2 cellular contexts compared by ENCODE assay signal in genomic region chr2:139805378-139805777, GRCh38.
TF ChIP-seq lines count a peak whose summit lies in the region.

No MANE protein-coding gene starts in this region.

TF ChIP-seq in H1, 55 proteins besides CTCF, POLR2A, EP300 and RAD21 (continued from another document):
- no peak for TF ChIP-seq CHD7 (IDR thresholded peaks at IDR 0.05; ENCODE audit: insufficient replicate concordance, low read length)
- TF ChIP-seq POU5F1 (IDR thresholded peaks at IDR 0.05; ENCODE audit: low read depth, low read length) = no peak
- no peak for TF ChIP-seq ATF3 (IDR thresholded peaks at IDR 0.05; ENCODE audit: insufficient read depth, low read depth, low read length)
- TF ChIP-seq BRCA1 (IDR thresholded peaks at IDR 0.05; ENCODE audit: low read depth, low read length) = no peak
- TF ChIP-seq SIX5 (IDR thresholded peaks at IDR 0.05; ENCODE audit: low read depth, low read length) = no peak
- TF ChIP-seq CBX8 (IDR thresholded peaks at IDR 0.05; ENCODE audit: borderline replicate concordance, low read depth, low read length) = no peak
- TF ChIP-seq TAF7 (optimal IDR thresholded peaks at IDR 0.05; ENCODE audit: borderline replicate concordance, low read depth, low read length) = no peak

TF ChIP-seq in WTC11, 78 proteins besides CTCF, POLR2A, EP300 and RAD21 (continued from another document):
- TF ChIP-seq ZNF512 (CRISPR knock-in tag; IDR thresholded peaks at IDR 0.05; ENCODE audit: borderline replicate concordance) = no peak
- no peak for TF ChIP-seq ATF2 (CRISPR knock-in tag; IDR thresholded peaks at IDR 0.05; ENCODE audit: borderline replicate concordance, low read depth)
- no peak for TF ChIP-seq CREM (CRISPR knock-in tag; IDR thresholded peaks at IDR 0.05)
- no peak for TF ChIP-seq RELA (CRISPR knock-in tag; IDR thresholded peaks at IDR 0.05; ENCODE audit: borderline replicate concordance)
- TF ChIP-seq GTF2I (CRISPR knock-in tag; conservative IDR thresholded peaks at IDR 0.05) = no peak
- no peak for TF ChIP-seq ZNF232 (CRISPR knock-in tag; IDR thresholded peaks at IDR 0.05)
- TF ChIP-seq ESRRA (CRISPR knock-in tag; IDR thresholded peaks at IDR 0.05; ENCODE audit: borderline replicate concordance) = no peak
- TF ChIP-seq AR (CRISPR knock-in tag; IDR thresholded peaks at IDR 0.05) = no peak
- TF ChIP-seq NR3C1 (CRISPR knock-in tag; conservative IDR thresholded peaks at IDR 0.05; ENCODE audit: low read depth) = no peak
